In the genomic region with DNA sequence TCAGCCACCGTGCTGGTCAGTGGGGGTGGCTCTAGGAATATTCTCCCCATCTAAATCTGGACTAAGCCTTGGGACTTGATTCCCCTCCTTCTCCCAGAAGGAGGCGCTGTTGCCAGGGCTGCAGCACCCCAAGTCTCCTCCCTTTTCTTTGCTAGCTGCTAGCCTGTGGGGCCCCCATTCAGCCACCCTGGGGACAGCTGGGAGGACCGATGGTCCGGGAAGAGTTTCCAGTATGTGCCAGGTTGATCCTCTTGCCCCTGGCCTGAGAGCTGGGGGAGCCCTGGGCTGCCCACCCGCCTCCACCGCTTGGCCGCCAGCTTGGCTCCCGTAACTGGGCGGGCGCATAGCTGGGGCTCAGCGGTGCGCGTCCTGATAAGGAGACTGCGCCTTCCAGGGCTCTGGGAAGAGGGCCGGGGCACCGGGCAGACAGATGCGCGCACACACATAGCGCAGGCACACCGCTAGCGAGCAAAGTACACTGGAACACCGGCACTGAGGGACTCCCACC, we compare ENCODE assay signal across 10 cellular contexts. TPM values are rescaled to one million over a fixed set of nuclear protein-coding genes. Genes with fewer than 3 reads are reported as not detected.
DNase-seq lines count a peak whose midpoint lies in the region; ATAC-seq, FAIRE-seq and TF ChIP-seq lines count a peak whose summit lies in the region.
"Had no signal": no experiment of that assay in that cellular context is flagged by ENCODE, and none has a peak within 500 bp of the region (broad histone marks: within the 10 kb centered on the region; RNA-seq: fewer than 3 reads in every experiment).

No MANE protein-coding gene starts in this region.

- no peak overlapping the region for H3K4me2 ChIP-seq in keratinocyte (ENCODE audit: control insufficient read depth, extremely low read depth, insufficient read depth, low read depth, low read length)

- ATAC-seq in GM21390 (IDR thresholded peaks at IDR 0.05; ENCODE audit: unreplicated experiment) (no peak), GM19397 (IDR thresholded peaks at IDR 0.05; ENCODE audit: unreplicated experiment) (no peak)

- dilution Hi-C loops in keratinocyte (cut with MboI; ENCODE audit: extremely low pct_ligation_motif_present, low sequenced_read_pairs): no loop called here

- no peaks in the 10 kb centered on the region for H4K20me1 ChIP-seq in keratinocyte (ENCODE audit: control insufficient read depth, extremely low read depth, insufficient read depth, low read length)

- TF ChIP-seq POLR2A in testis (IDR thresholded peaks at IDR 0.05): no peak

- peaks cover 6% of the 10 kb centered on the region for H3K4me1 ChIP-seq in keratinocyte (ENCODE audit: control insufficient read depth, extremely low read depth, insufficient read depth, low read length)
- H3K4me1 ChIP-seq in testis: peaks cover 19% of the 10 kb centered on the region

- H3K36me3 ChIP-seq in keratinocyte (ENCODE audit: control insufficient read depth in 2 of 2, extremely low read depth in 1 of 2, insufficient read depth in 2 of 2, low read length in 2 of 2) (no peaks in the 10 kb centered on the region), testis (ENCODE audit: low read depth, missing control alignments) (no peaks in the 10 kb centered on the region)

- TF ChIP-seq CTCF in keratinocyte (optimal IDR thresholded peaks at IDR 0.05 in 1 of 3, IDR thresholded peaks at IDR 0.05 in 1 of 3, conservative IDR thresholded peaks at IDR 0.05 in 1 of 3; ENCODE audit: extremely low read depth in 1 of 3, insufficient read depth in 2 of 3, low read length in 3 of 3) (peak; percentile 17 to 37 (median 26)), testis (IDR thresholded peaks at IDR 0.05) (peak; percentile 22 to 32 (median 24))

- CTCF ChIA-PET in HEK293T (lab: Yijun Ruan, JAX): interaction anchor here (0.6 to 4.1 kb wide), 7 partner anchors 13 to 147 kb away, joined by 3 to 28 read pairs (median 4); no protein-coding TSS in a partner anchor

- FAIRE-seq in keratinocyte (lab: Jason Lieb, UNC): no peak

- H3K9me3 ChIP-seq in keratinocyte (ENCODE audit: control insufficient read depth, low read depth, low read length): no peaks in the 10 kb centered on the region
- no peaks in the 10 kb centered on the region for H3K9me3 ChIP-seq in testis

- H3K27me3 ChIP-seq in keratinocyte (ENCODE audit: control insufficient read depth, extremely low read depth, insufficient read depth, low read length) (peaks cover 41% of the 10 kb centered on the region), testis (no peaks in the 10 kb centered on the region)

- intact Hi-C loops in testis (cut with DNase I; ENCODE audit: low total_unique reads): loop anchor here (10.0 kb wide), 2 partner anchors 69 to 139 kb away; no protein-coding TSS in a partner anchor

- no peak overlapping the region for H3K4me3 ChIP-seq in keratinocyte (ENCODE audit: control insufficient read depth in 2 of 3, extremely low read depth in 1 of 3, insufficient read depth in 2 of 3, low read depth in 1 of 3, low read length in 3 of 3)
- peak overlapping the region in 1 of 2 donors; percentile 2 for H3K4me3 ChIP-seq in testis

- no peaks in the 10 kb centered on the region for H3K9me1 ChIP-seq in keratinocyte (ENCODE audit: control insufficient read depth, extremely low read depth, insufficient read depth, low read length)

- DNase-seq in H4 (ENCODE audit: low spot score) (peak; percentile 27), amniotic epithelial cell (ENCODE audit: low read depth) (peak; percentile 53), keratinocyte (ENCODE audit: low read depth, low spot score) (no peak), testis (peak; percentile 24), HEK293T (ENCODE audit: extremely low spot score) (no peak)
- DNase-seq in stimulated activated CD4-positive, alpha-beta T cell treated with anti-CD3 and anti-CD28 coated beads, Interleukin-2, amount 100 ng/mL, for 48 hours: no peak
- DNase-seq: activated T-cell treated with anti-CD3 and anti-CD28 coated beads for 4 hours, NCI-H1436 treated with DMSO at 0.1 percent for 48 hours had no signal

- 24 to 51% methylated on average over 2 to 22 of the region's 22 CpGs for WGBS in testis, 2 donors

- no peak overlapping the region for H2AFZ ChIP-seq in keratinocyte (ENCODE audit: control insufficient read depth, low read length)

- H3K9ac ChIP-seq in keratinocyte (ENCODE audit: control insufficient read depth, extremely low read depth, insufficient read depth, low read length): no peak overlapping the region

- H3K27ac ChIP-seq in keratinocyte (ENCODE audit: control insufficient read depth, insufficient read depth, low read length) (no peak overlapping the region), testis (no peak overlapping the region)

- POLR2A ChIA-PET in HEK293T (lab: Yijun Ruan, JAX): interaction anchor here (0.9 to 1.5 kb wide), 3 partner anchors 9 to 145 kb away, joined by 4 to 5 read pairs (median 4); no protein-coding TSS in a partner anchor

- H3K79me2 ChIP-seq in keratinocyte (ENCODE audit: control insufficient read depth, insufficient read depth, low read length): no peaks in the 10 kb centered on the region

TF ChIP-seq in HEK293T, 16 proteins besides CTCF, POLR2A, EP300 and RAD21:
- TF ChIP-seq ZNF384 (IDR thresholded peaks at IDR 0.05) (no peak), SUZ12 (IDR thresholded peaks at IDR 0.05) (no peak), BHLHE40 (IDR thresholded peaks at IDR 0.05; ENCODE audit: borderline replicate concordance) (no peak), LEF1 (IDR thresholded peaks at IDR 0.05; ENCODE audit: borderline replicate concordance) (no peak), L3MBTL2 (conservative IDR thresholded peaks at IDR 0.05) (no peak), FOXA1 (IDR thresholded peaks at IDR 0.05) (no peak), CTBP1 (IDR thresholded peaks at IDR 0.05; ENCODE audit: borderline replicate concordance) (no peak), NFRKB (IDR thresholded peaks at IDR 0.05) (no peak), TARDBP (IDR thresholded peaks at IDR 0.05) (no peak), ARNT (IDR thresholded peaks at IDR 0.05) (no peak), ELF4 (IDR thresholded peaks at IDR 0.05) (no peak), FOXK2 (IDR thresholded peaks at IDR 0.05) (no peak), FOXM1 (IDR thresholded peaks at IDR 0.05; ENCODE audit: borderline replicate concordance) (no peak), HDGF (IDR thresholded peaks at IDR 0.05; ENCODE audit: borderline replicate concordance) (no peak), SP1 (IDR thresholded peaks at IDR 0.05) (no peak)
- TF ChIP-seq, protein P1, sequence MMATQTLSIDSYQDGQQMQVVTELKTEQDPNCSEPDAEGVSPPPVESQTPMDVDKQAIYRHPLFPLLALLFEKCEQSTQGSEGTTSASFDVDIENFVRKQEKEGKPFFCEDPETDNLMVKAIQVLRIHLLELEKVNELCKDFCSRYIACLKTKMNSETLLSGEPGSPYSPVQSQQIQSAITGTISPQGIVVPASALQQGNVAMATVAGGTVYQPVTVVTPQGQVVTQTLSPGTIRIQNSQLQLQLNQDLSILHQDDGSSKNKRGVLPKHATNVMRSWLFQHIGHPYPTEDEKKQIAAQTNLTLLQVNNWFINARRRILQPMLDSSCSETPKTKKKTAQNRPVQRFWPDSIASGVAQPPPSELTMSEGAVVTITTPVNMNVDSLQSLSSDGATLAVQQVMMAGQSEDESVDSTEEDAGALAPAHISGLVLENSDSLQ (IDR thresholded peaks at IDR 0.05): no peak

RNA-seq across cellular contexts. Expression of gene SMAD6, which starts 4.2 kb away (rescaled TPM):
- total RNA-seq in H4 (2014; rRNA removed; shearing (Covaris generic)): 3.4 and 4.7 TPM in 2 replicates
- polyA plus RNA-seq in keratinocyte: 0.01 to 0.04 TPM (median 0.03 TPM) in 3 replicates
- polyA plus RNA-seq in keratinocyte (2011; ENCODE audit: low read depth): not detected
- polyA plus RNA-seq in keratinocyte (2011; cell fraction: cytosol; rRNA removed): not detected in 2 replicates
- polyA plus RNA-seq in keratinocyte (2011; cell fraction: nucleus; rRNA removed): 0.06 and 0.07 TPM in 2 replicates
- polyA plus RNA-seq in keratinocyte (2012; ENCODE audit: low replicate concordance): 0.02 and 0.04 TPM in 2 replicates
- 0.03 TPM in 1 of 3 replicates, not detected in the others for polyA minus RNA-seq in keratinocyte
- 3.8 TPM for polyA minus RNA-seq in keratinocyte (2011; cell fraction: cytosol; rRNA and poly(A)+ RNA removed)
- 0.32 and 0.54 TPM in 2 replicates for polyA minus RNA-seq in keratinocyte (2011; cell fraction: nucleus; rRNA and poly(A)+ RNA removed)
- 10 to 100 TPM; 17.5 to 19.4 TPM for total RNA-seq in testis
- 3.2 TPM for polyA plus RNA-seq in testis (ENCODE audit: insufficient read depth, low read depth, low replicate concordance)

Comparison
In these comparisons a context has a peak if more than half of its experiments do, and no peak if none do; other contexts are left out.
1. DNase-seq: peak in H4 (single experiment), amniotic epithelial cell (single experiment) and testis (single experiment); none in keratinocyte (single experiment), HEK293T (single experiment) and stimulated activated CD4-positive, alpha-beta T cell treated with anti-CD3 and anti-CD28 coated beads, Interleukin-2, amount 100 ng/mL, for 48 hours (0 of 2).